In the genomic region with DNA sequence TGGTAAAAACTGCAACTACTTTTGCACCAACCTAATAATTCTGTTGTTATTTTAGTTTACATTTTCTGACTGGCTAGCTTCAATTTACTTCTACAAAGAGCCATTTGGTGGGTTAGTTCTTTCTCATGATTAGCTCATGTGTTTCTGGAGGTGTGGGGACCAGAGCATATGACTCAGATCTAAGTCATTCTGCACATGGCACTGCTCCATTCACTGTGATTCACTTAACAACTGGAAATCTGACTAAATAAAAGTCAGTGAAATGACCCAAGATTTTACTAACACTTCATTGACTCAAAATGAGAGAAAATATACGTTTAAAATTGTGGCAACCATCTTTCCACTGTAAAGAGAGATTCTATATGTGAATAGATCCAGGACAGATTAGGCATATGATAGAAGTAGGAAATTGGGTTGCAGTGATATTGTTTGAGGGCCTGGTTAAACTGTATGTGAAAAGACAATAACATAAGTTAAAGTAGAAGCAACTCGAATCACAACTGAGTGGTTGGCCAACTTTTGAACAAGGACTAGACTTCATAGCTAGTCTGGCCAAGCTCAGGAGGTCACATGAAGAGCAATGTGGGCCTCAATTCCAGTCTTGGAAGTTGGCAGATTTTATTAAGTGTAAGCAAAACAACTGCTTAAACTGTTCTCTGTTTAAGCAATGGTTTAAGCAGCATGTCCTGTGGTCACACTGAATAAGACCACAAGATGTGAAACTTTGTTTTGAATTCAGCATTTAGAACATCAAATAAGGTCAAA, we compare ENCODE assay signal across 1 cellular context.
TF ChIP-seq lines count a peak whose summit lies in the region.

No MANE protein-coding gene starts in this region.

TF ChIP-seq in HepG2, 621 proteins besides CTCF, POLR2A, EP300 and RAD21 (continued from another document):
- TF ChIP-seq HMGXB3 (CRISPR knock-in tag; IDR thresholded peaks at IDR 0.05; ENCODE audit: borderline replicate concordance) = no peak
- no peak for TF ChIP-seq PCBP2 (optimal IDR thresholded peaks at IDR 0.05; ENCODE audit: low read depth, low read length, poor library complexity, severe bottlenecking)
